Comparison of ENCODE assay signal across 12 cellular contexts in genomic region chr6:15260099-15260821, GRCh38. TPM values are rescaled to one million over a fixed set of nuclear protein-coding genes. Genes with fewer than 3 reads are reported as not detected.
DNase-seq lines count a peak whose midpoint lies in the region; ATAC-seq and TF ChIP-seq lines count a peak whose summit lies in the region.
"Had no signal": no experiment of that assay in that cellular context is flagged by ENCODE, and none has a peak within 500 bp of the region (broad histone marks: within the 10 kb centered on the region; RNA-seq: fewer than 3 reads in every experiment).

No MANE protein-coding gene starts in this region.

- H3K36me3 Mint-ChIP-seq in activated T-cell treated with anti-CD3 and anti-CD28 coated beads, Interleukin-2, amount 50 U/mL, for 4 hours (ENCODE audit: insufficient read depth) = peaks cover 22% of the 10 kb centered on the region
- peaks cover 14% of the 10 kb centered on the region for H3K36me3 Mint-ChIP-seq in WTC11

- peak overlapping the region; percentile 40 for H3K27ac ChIP-seq in temporal lobe (ENCODE audit: low read depth, low read length)
- H3K27ac ChIP-seq: prostate gland, RWPE1 had no signal

- H3K4me1 Mint-ChIP-seq in activated T-cell treated with anti-CD3 and anti-CD28 coated beads, Interleukin-2, amount 50 U/mL, for 4 hours (ENCODE audit: low read depth) = peaks cover 91% of the 10 kb centered on the region
- peaks cover 97% of the 10 kb centered on the region for H3K4me1 Mint-ChIP-seq in WTC11

- H3K27me3 Mint-ChIP-seq in activated T-cell treated with anti-CD3 and anti-CD28 coated beads, Interleukin-2, amount 50 U/mL, for 4 hours (ENCODE audit: low read depth) = no peaks in the 10 kb centered on the region
- no peaks in the 10 kb centered on the region for H3K27me3 Mint-ChIP-seq in WTC11 (ENCODE audit: low read depth)

- H3K27ac Mint-ChIP-seq in WTC11 = peak overlapping the region; percentile 55

- CTCF ChIA-PET in WTC11 (lab: Charles Lee) = interaction anchor here (1.2 kb wide), 1 partner anchor 130 kb away, joined by 4 read pairs; no protein-coding TSS in a partner anchor

- no peak for ATAC-seq in activated T-cell treated with anti-CD3 and anti-CD28 coated beads, Interleukin-2, amount 50 U/mL, for 4 hours
- no peak for ATAC-seq in WTC11
- no peak for ATAC-seq in HG02884 (IDR thresholded peaks at IDR 0.05; ENCODE audit: unreplicated experiment)
- ATAC-seq in activated CD4-positive, CD25-positive, alpha-beta regulatory T cell treated with anti-CD3 and anti-CD28 coated beads, Interleukin-2, amount 50 U/mL, for 24 hours = no peak

- no peaks in the 10 kb centered on the region for H3K9me3 Mint-ChIP-seq in activated T-cell treated with anti-CD3 and anti-CD28 coated beads, Interleukin-2, amount 50 U/mL, for 4 hours
- H3K9me3 Mint-ChIP-seq in WTC11 = no peaks in the 10 kb centered on the region

- no peak for TF ChIP-seq CTCF in WTC11 (IDR thresholded peaks at IDR 0.05)

- peak overlapping the region; percentile 7 for H3K4me3 Mint-ChIP-seq in activated T-cell treated with anti-CD3 and anti-CD28 coated beads, Interleukin-2, amount 50 U/mL, for 4 hours
- H3K4me3 Mint-ChIP-seq in WTC11 = peak overlapping the region; percentile 20; the same call in 1 of the 2 replicates

- DNase-seq in activated T-cell treated with anti-CD3 and anti-CD28 coated beads, Interleukin-2, amount 50 U/mL, for 4 hours = no peak
- DNase-seq in activated T-cell treated with anti-CD3 and anti-CD28 coated beads, Interleukin-2, amount 50 U/mL, for 1 hour = no peak
- no peak for DNase-seq in WTC11 (ENCODE audit: low spot score)
- peak; percentile 82 for DNase-seq in iris pigment epithelial cell (ENCODE audit: low read depth)
- no peak for DNase-seq in DMS114 treated with DMSO at 0.1 percent for 48 hours (lab: John Stamatoyannopoulos, UW; ENCODE audit: unreplicated experiment)
- DNase-seq: activated CD4-positive, alpha-beta T cell treated with anti-CD3 and anti-CD28 coated beads, Interleukin-2, amount 50 U/mL, for 48 hours; NCI-H1694 treated with DMSO at 0.1 percent for 48 hours had no signal

- POLR2A ChIA-PET in WTC11 (lab: Charles Lee) = no interaction called here

TF ChIP-seq in WTC11, 78 proteins besides CTCF, POLR2A, EP300 and RAD21:
- TF ChIP-seq USF1 (CRISPR knock-in tag; IDR thresholded peaks at IDR 0.05) = no peak
- no peak for TF ChIP-seq CREB1 (CRISPR knock-in tag; IDR thresholded peaks at IDR 0.05)
- TF ChIP-seq SOX15 (CRISPR knock-in tag; IDR thresholded peaks at IDR 0.05) = no peak
- no peak for TF ChIP-seq ZNF263 (CRISPR knock-in tag; IDR thresholded peaks at IDR 0.05; ENCODE audit: low read depth)
- TF ChIP-seq ZSCAN18 (CRISPR knock-in tag; IDR thresholded peaks at IDR 0.05) = no peak
- no peak for TF ChIP-seq NR1H2 (CRISPR knock-in tag; IDR thresholded peaks at IDR 0.05)
- no peak for TF ChIP-seq SP1 (CRISPR knock-in tag; conservative IDR thresholded peaks at IDR 0.05)
- no peak for TF ChIP-seq HMGA2 (CRISPR knock-in tag; IDR thresholded peaks at IDR 0.05)
- no peak for TF ChIP-seq FOXP4 (CRISPR knock-in tag; IDR thresholded peaks at IDR 0.05)
- no peak for TF ChIP-seq ATF3 (CRISPR knock-in tag; conservative IDR thresholded peaks at IDR 0.05)
- TF ChIP-seq ZNF281 (CRISPR knock-in tag; IDR thresholded peaks at IDR 0.05) = no peak
- TF ChIP-seq ZMAT4 (CRISPR knock-in tag; IDR thresholded peaks at IDR 0.05) = no peak
- TF ChIP-seq ZNF512 (CRISPR knock-in tag; IDR thresholded peaks at IDR 0.05; ENCODE audit: borderline replicate concordance) = no peak
- no peak for TF ChIP-seq IRF1 (CRISPR knock-in tag; IDR thresholded peaks at IDR 0.05)
- no peak for TF ChIP-seq FOXJ3 (CRISPR knock-in tag; IDR thresholded peaks at IDR 0.05; ENCODE audit: borderline replicate concordance)

RNA-seq across cellular contexts. Expression of gene JARID2, which starts 14.4 kb away (rescaled TPM):
- total RNA-seq in activated T-cell treated with anti-CD3 and anti-CD28 coated beads, Interleukin-2, amount 50 U/mL, for 4 hours = 10 to 100 TPM; 32.6 to 43.6 (median 37.2) TPM
- total RNA-seq in WTC11 (2021) (166 to 180 TPM (median 167 TPM) in 3 replicates), temporal lobe (14.3 TPM)
